ENCODE assay signal across 1 cellular context in genomic region chr10:84139126-84140035, GRCh38.
A peak's percentile ranks its signal among the peaks of the same experiment; 100 is the strongest.
TF ChIP-seq lines count a peak whose summit lies in the region.

GHITM (plus strand) TSS chr10:84139509; CDS start chr10:84141501, 1,992 bp downstream.

TF ChIP-seq in HepG2, 621 proteins besides CTCF, POLR2A, EP300 and RAD21 (continued from another document and continues in another):
- TF ChIP-seq SNAPC4 (CRISPR knock-in tag; IDR thresholded peaks at IDR 0.05) (0 out of 2 replicates have a peak, but pooled peaks have one; percentile 63), FLYWCH1 (CRISPR knock-in tag; IDR thresholded peaks at IDR 0.05) (no peak), ZNF260 (CRISPR knock-in tag; IDR thresholded peaks at IDR 0.05; ENCODE audit: borderline replicate concordance, low read depth) (no peak), NCOA5 (CRISPR knock-in tag; IDR thresholded peaks at IDR 0.05) (no peak), GATAD1 (CRISPR knock-in tag; IDR thresholded peaks at IDR 0.05) (peak; percentile 98), ARID4A (CRISPR knock-in tag; IDR thresholded peaks at IDR 0.05; ENCODE audit: borderline replicate concordance) (peak; percentile 97), TBL1XR1 (IDR thresholded peaks at IDR 0.05; ENCODE audit: borderline replicate concordance, low read length, partially characterized antibody) (peak; percentile 11), TP53 (CRISPR knock-in tag; conservative IDR thresholded peaks at IDR 0.05) (peak; percentile 44; the same call in 1 of the 2 replicates), ZSCAN30 (CRISPR knock-in tag; IDR thresholded peaks at IDR 0.05) (no peak), ZNF256 (CRISPR knock-in tag; conservative IDR thresholded peaks at IDR 0.05) (no peak), MED8 (CRISPR knock-in tag; IDR thresholded peaks at IDR 0.05; ENCODE audit: insufficient replicate concordance) (no peak), ZNF768 (CRISPR knock-in tag; IDR thresholded peaks at IDR 0.05) (peak; percentile 66; the same call in 1 of the 2 replicates), SP2 (CRISPR knock-in tag; IDR thresholded peaks at IDR 0.05) (peak; percentile 77), MXD4 (CRISPR knock-in tag; IDR thresholded peaks at IDR 0.05) (no peak), ZIK1 (CRISPR knock-in tag; IDR thresholded peaks at IDR 0.05; ENCODE audit: borderline replicate concordance, low read depth) (0 out of 2 replicates have a peak, but pooled peaks have one; percentile 44), LCORL (IDR thresholded peaks at IDR 0.05) (no peak; the same call in 1 of the 2 replicates), LCORL (CRISPR knock-in tag; IDR thresholded peaks at IDR 0.05) (0 out of 2 replicates have a peak, but pooled peaks have one; percentile 19), KLF15 (CRISPR knock-in tag; IDR thresholded peaks at IDR 0.05; ENCODE audit: borderline replicate concordance) (no peak), NFKB2 (CRISPR knock-in tag; IDR thresholded peaks at IDR 0.05; ENCODE audit: borderline replicate concordance) (peak; percentile 89; the same call in 1 of the 2 replicates), ZNF598 (CRISPR knock-in tag; IDR thresholded peaks at IDR 0.05; ENCODE audit: borderline replicate concordance) (peak; percentile 87; the same call in 1 of the 2 replicates), ARNT (IDR thresholded peaks at IDR 0.05) (no peak), ZNF510 (CRISPR knock-in tag; IDR thresholded peaks at IDR 0.05; ENCODE audit: low read depth) (no peak), MATR3 (CRISPR knock-in tag; IDR thresholded peaks at IDR 0.05) (no peak), SMYD3 (CRISPR knock-in tag; IDR thresholded peaks at IDR 0.05) (0 out of 2 replicates have a peak, but pooled peaks have one; percentile 52), SMAD1 (CRISPR knock-in tag; IDR thresholded peaks at IDR 0.05; ENCODE audit: borderline replicate concordance, low read depth) (peak; percentile 85; the same call in 1 of the 2 replicates), GATA4 (IDR thresholded peaks at IDR 0.05; ENCODE audit: borderline replicate concordance, low read depth) (no peak), MYPOP (CRISPR knock-in tag; IDR thresholded peaks at IDR 0.05) (no peak), AHR (CRISPR knock-in tag; IDR thresholded peaks at IDR 0.05) (no peak), ZNF337 (CRISPR knock-in tag; IDR thresholded peaks at IDR 0.05; ENCODE audit: borderline replicate concordance, low read depth) (no peak), FOXJ3 (CRISPR knock-in tag; IDR thresholded peaks at IDR 0.05; ENCODE audit: borderline replicate concordance) (no peak), ZNF33B (CRISPR knock-in tag; IDR thresholded peaks at IDR 0.05) (0 out of 2 replicates have a peak, but pooled peaks have one; percentile 55), ZNF562 (CRISPR knock-in tag; IDR thresholded peaks at IDR 0.05; ENCODE audit: borderline replicate concordance) (no peak), PHF21A (CRISPR knock-in tag; IDR thresholded peaks at IDR 0.05) (peak; percentile 66; the same call in 1 of the 2 replicates), ZNF674 (CRISPR knock-in tag; IDR thresholded peaks at IDR 0.05; ENCODE audit: low read depth) (no peak), EED (CRISPR knock-in tag; IDR thresholded peaks at IDR 0.05) (peak; percentile 72; the same call in 1 of the 2 replicates), FOXK2 (IDR thresholded peaks at IDR 0.05) (peak; percentile 73)
- TF ChIP-seq, protein P1, sequence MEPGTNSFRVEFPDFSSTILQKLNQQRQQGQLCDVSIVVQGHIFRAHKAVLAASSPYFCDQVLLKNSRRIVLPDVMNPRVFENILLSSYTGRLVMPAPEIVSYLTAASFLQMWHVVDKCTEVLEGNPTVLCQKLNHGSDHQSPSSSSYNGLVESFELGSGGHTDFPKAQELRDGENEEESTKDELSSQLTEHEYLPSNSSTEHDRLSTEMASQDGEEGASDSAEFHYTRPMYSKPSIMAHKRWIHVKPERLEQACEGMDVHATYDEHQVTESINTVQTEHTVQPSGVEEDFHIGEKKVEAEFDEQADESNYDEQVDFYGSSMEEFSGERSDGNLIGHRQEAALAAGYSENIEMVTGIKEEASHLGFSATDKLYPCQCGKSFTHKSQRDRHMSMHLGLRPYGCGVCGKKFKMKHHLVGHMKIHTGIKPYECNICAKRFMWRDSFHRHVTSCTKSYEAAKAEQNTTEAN (CRISPR knock-in tag; conservative IDR thresholded peaks at IDR 0.05): no peak
- TF ChIP-seq, protein P2, sequence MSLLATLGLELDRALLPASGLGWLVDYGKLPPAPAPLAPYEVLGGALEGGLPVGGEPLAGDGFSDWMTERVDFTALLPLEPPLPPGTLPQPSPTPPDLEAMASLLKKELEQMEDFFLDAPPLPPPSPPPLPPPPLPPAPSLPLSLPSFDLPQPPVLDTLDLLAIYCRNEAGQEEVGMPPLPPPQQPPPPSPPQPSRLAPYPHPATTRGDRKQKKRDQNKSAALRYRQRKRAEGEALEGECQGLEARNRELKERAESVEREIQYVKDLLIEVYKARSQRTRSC (CRISPR knock-in tag; IDR thresholded peaks at IDR 0.05; ENCODE audit: low read depth): no peak
- TF ChIP-seq, protein P3, sequence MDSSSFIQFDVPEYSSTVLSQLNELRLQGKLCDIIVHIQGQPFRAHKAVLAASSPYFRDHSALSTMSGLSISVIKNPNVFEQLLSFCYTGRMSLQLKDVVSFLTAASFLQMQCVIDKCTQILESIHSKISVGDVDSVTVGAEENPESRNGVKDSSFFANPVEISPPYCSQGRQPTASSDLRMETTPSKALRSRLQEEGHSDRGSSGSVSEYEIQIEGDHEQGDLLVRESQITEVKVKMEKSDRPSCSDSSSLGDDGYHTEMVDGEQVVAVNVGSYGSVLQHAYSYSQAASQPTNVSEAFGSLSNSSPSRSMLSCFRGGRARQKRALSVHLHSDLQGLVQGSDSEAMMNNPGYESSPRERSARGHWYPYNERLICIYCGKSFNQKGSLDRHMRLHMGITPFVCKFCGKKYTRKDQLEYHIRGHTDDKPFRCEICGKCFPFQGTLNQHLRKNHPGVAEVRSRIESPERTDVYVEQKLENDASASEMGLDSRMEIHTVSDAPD (CRISPR knock-in tag; IDR thresholded peaks at IDR 0.05): peak; percentile 58
- TF ChIP-seq, protein P4, sequence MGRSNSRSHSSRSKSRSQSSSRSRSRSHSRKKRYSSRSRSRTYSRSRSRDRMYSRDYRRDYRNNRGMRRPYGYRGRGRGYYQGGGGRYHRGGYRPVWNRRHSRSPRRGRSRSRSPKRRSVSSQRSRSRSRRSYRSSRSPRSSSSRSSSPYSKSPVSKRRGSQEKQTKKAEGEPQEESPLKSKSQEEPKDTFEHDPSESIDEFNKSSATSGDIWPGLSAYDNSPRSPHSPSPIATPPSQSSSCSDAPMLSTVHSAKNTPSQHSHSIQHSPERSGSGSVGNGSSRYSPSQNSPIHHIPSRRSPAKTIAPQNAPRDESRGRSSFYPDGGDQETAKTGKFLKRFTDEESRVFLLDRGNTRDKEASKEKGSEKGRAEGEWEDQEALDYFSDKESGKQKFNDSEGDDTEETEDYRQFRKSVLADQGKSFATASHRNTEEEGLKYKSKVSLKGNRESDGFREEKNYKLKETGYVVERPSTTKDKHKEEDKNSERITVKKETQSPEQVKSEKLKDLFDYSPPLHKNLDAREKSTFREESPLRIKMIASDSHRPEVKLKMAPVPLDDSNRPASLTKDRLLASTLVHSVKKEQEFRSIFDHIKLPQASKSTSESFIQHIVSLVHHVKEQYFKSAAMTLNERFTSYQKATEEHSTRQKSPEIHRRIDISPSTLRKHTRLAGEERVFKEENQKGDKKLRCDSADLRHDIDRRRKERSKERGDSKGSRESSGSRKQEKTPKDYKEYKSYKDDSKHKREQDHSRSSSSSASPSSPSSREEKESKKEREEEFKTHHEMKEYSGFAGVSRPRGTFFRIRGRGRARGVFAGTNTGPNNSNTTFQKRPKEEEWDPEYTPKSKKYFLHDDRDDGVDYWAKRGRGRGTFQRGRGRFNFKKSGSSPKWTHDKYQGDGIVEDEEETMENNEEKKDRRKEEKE (IDR thresholded peaks at IDR 0.05): no peak
- TF ChIP-seq, protein P5, sequence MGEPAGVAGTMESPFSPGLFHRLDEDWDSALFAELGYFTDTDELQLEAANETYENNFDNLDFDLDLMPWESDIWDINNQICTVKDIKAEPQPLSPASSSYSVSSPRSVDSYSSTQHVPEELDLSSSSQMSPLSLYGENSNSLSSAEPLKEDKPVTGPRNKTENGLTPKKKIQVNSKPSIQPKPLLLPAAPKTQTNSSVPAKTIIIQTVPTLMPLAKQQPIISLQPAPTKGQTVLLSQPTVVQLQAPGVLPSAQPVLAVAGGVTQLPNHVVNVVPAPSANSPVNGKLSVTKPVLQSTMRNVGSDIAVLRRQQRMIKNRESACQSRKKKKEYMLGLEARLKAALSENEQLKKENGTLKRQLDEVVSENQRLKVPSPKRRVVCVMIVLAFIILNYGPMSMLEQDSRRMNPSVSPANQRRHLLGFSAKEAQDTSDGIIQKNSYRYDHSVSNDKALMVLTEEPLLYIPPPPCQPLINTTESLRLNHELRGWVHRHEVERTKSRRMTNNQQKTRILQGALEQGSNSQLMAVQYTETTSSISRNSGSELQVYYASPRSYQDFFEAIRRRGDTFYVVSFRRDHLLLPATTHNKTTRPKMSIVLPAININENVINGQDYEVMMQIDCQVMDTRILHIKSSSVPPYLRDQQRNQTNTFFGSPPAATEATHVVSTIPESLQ (CRISPR knock-in tag; conservative IDR thresholded peaks at IDR 0.05): no peak
- TF ChIP-seq, protein P6, sequence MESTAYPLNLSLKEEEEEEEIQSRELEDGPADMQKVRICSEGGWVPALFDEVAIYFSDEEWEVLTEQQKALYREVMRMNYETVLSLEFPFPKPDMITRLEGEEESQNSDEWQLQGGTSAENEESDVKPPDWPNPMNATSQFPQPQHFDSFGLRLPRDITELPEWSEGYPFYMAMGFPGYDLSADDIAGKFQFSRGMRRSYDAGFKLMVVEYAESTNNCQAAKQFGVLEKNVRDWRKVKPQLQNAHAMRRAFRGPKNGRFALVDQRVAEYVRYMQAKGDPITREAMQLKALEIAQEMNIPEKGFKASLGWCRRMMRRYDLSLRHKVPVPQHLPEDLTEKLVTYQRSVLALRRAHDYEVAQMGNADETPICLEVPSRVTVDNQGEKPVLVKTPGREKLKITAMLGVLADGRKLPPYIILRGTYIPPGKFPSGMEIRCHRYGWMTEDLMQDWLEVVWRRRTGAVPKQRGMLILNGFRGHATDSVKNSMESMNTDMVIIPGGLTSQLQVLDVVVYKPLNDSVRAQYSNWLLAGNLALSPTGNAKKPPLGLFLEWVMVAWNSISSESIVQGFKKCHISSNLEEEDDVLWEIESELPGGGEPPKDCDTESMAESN (CRISPR knock-in tag; conservative IDR thresholded peaks at IDR 0.05): peak; percentile 82; the same call in 1 of the 2 replicates
